ENCODE assay signal across 8 cellular contexts in the genomic region with DNA sequence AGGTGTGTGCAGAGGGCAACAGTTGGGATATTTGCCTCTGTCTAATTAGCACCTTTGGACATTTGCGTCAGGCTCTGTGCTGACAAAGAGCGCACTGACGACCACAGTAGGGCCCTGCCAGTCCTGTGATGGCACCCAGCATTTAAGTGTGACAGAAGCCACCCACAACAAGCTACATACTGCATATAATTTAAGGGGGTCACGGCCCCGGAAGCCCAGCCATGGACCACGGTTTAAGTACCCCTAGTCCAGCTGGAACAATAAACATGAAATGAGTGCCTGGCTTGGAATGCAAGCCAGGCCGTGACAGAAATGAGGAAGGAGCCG. TPM values are rescaled to one million over a fixed set of nuclear protein-coding genes. Genes with fewer than 3 reads are reported as not detected.
A peak's percentile ranks its signal among the peaks of the same experiment; 100 is the strongest.
DNase-seq lines count a peak whose midpoint lies in the region; TF ChIP-seq lines count a peak whose summit lies in the region.

No MANE protein-coding gene starts in this region.

- peaks cover 17% of the 10 kb centered on the region for H3K4me1 Mint-ChIP-seq in activated T-cell treated with anti-CD3 and anti-CD28 coated beads, Interleukin-2, amount 50 U/mL, for 24 hours (ENCODE audit: low read depth)

- H3K4me3 Mint-ChIP-seq in activated T-cell treated with anti-CD3 and anti-CD28 coated beads, Interleukin-2, amount 50 U/mL, for 24 hours: peak overlapping the region; percentile 97

- DNase-seq in activated T-cell treated with anti-CD3 and anti-CD28 coated beads, Interleukin-2, amount 50 U/mL, for 24 hours: no peak
- DNase-seq in activated T-cell treated with anti-CD3 and anti-CD28 coated beads for 4 hours (no peak), brain microvascular endothelial cell (no peak), lower leg skin (ENCODE audit: low spot score in 2 of 2) (no peak), thyroid gland (no peak), NCI-H1694 (lab: John Stamatoyannopoulos, UW) (no peak), NOMO-1 treated with DMSO at 0.1 percent for 48 hours (lab: John Stamatoyannopoulos, UW; ENCODE audit: unreplicated experiment) (no peak)

- TF ChIP-seq CTCF in brain microvascular endothelial cell (IDR thresholded peaks at IDR 0.05; ENCODE audit: low read depth, low read length, missing control alignments) (no peak), lower leg skin (IDR thresholded peaks at IDR 0.05) (no peak), thyroid gland (IDR thresholded peaks at IDR 0.05) (no peak)

- no peaks in the 10 kb centered on the region for H3K9me3 Mint-ChIP-seq in activated T-cell treated with anti-CD3 and anti-CD28 coated beads, Interleukin-2, amount 50 U/mL, for 24 hours

- peaks cover 37% of the 10 kb centered on the region for H3K27me3 ChIP-seq in HUES48 (ENCODE audit: control insufficient read depth, insufficient read depth, low read length)
- H3K27me3 ChIP-seq in brain microvascular endothelial cell (replicated peaks): no peaks in the 10 kb centered on the region
- no peaks in the 10 kb centered on the region for H3K27me3 ChIP-seq in thyroid gland

- peaks cover 11% of the 10 kb centered on the region for H3K36me3 Mint-ChIP-seq in activated T-cell treated with anti-CD3 and anti-CD28 coated beads, Interleukin-2, amount 50 U/mL, for 24 hours (ENCODE audit: low read depth)

- WGBS in lower leg skin, 2 donors: 5 to 11% methylated on average over 8 of the region's 8 CpGs
- WGBS in thyroid gland, 2 donors: 6 to 14% methylated on average over 8 of the region's 8 CpGs

- H3K27ac ChIP-seq in HUES48 (ENCODE audit: low read depth, low read length) (peak overlapping the region; percentile 94), brain microvascular endothelial cell (peak overlapping the region; percentile 99), thyroid gland (peak overlapping the region; percentile 89 to 100 (median 96))

- peaks cover 34% of the 10 kb centered on the region for H3K27me3 Mint-ChIP-seq in activated T-cell treated with anti-CD3 and anti-CD28 coated beads, Interleukin-2, amount 50 U/mL, for 24 hours

- intact Hi-C loops in lower leg skin (cut with DNase I; ENCODE audit: low total_unique reads): loop anchor here (5.0 kb wide), 1 partner anchor 1335 kb away; no protein-coding TSS in a partner anchor
- intact Hi-C loops in thyroid gland (cut with DNase I): loop anchor here (5.0 kb wide), 1 partner anchor 180 kb away; no protein-coding TSS in a partner anchor

- in situ Hi-C loops in brain microvascular endothelial cell (cut with HindIII; ENCODE audit: low pct_ligation_motif_present, low sequenced_read_pairs): no loop called here

- H3K9ac ChIP-seq in HUES48 (ENCODE audit: low read depth, low read length): peak overlapping the region; percentile 83

- H3K36me3 ChIP-seq in HUES48 (ENCODE audit: control insufficient read depth, insufficient read depth, low read length): no peaks in the 10 kb centered on the region
- no peaks in the 10 kb centered on the region for H3K36me3 ChIP-seq in brain microvascular endothelial cell (replicated peaks)
- H3K36me3 ChIP-seq in thyroid gland: no peaks in the 10 kb centered on the region

- H3K9me3 ChIP-seq in HUES48 (ENCODE audit: control insufficient read depth, insufficient read depth, low read length) (no peaks in the 10 kb centered on the region), thyroid gland (no peaks in the 10 kb centered on the region)

- TF ChIP-seq POLR2A in lower leg skin (IDR thresholded peaks at IDR 0.05): no peak
- TF ChIP-seq POLR2A in thyroid gland (IDR thresholded peaks at IDR 0.05): no peak

- H3K4me1 ChIP-seq in HUES48 (ENCODE audit: control insufficient read depth, insufficient read depth, low read length) (peaks cover 10% of the 10 kb centered on the region), thyroid gland (peaks cover 14 to 18% of the 10 kb centered on the region in 2 donors)

- H3K4me3 ChIP-seq in HUES48 (ENCODE audit: low read depth, low read length) (peak overlapping the region; percentile 86), brain microvascular endothelial cell (ENCODE audit: low read depth, low read length) (peak overlapping the region; percentile 91), lower leg skin (ENCODE audit: low read depth, poor library complexity, severe bottlenecking) (peak overlapping the region; percentile 45), thyroid gland (replicated peaks in 1 of 3) (peak overlapping the region; percentile 12 to 88 (median 50))

- peak overlapping the region; percentile 99 for H3K27ac Mint-ChIP-seq in activated T-cell treated with anti-CD3 and anti-CD28 coated beads, Interleukin-2, amount 50 U/mL, for 24 hours

RNA-seq across cellular contexts. Expression of a gene that starts 16.8 kb away (rescaled TPM):
- total RNA-seq in lower leg skin (100 to 1,000 TPM; 546 to 624 (median 593) TPM), thyroid gland (100 to 1,000 TPM; 464 to 818 (median 553) TPM)
